ENCODE assay signal across 1 cellular context in the genomic region with DNA sequence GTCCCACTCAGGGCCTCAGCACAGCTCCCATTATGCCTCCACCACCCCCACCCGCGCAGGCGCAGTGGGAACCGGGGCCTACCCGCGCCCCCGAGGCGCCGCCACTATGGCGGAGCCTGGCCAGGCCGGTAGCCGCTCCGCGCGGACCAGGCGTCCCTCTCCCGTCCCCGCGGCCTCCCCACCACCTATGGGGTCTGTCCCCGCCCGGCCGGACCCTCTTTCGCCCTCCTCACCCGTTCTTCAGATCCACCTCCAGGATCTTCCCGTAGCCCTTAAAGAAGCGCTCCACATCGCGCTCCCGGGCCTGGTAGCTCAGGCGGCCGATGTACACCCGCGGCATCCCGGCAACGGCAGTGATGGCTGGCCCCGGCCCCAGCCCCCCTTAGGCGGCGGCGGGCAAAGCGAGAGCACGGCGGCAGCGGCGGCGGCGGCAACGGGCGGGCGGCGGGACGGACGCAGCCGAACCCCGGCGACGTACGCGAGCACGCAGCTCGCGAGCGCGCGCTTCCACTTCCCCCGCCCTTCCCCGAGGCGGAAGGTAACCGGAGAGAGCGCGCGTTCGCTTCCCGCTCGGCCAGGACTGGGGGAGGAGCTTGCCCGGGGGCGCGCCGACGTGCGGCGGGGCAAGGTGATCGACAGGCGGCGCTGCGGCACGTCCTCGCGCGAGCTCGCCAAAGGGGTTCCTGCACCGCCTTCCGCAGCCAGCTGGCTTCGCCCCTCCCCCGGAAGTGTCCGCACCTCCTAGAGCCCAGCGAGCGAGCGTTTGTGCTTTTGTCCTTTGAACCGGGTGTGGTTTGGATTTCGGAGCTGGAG.
TF ChIP-seq lines count a peak whose summit lies in the region.

A gene (minus strand): TSS at position 488 of the 813 bp plus-strand sequence. CDS start 148 bp downstream, at position 340.

TF ChIP-seq in K562, 482 proteins besides CTCF, POLR2A, EP300 and RAD21 (continued from another document and continues in another):
- TF ChIP-seq TAF1 (IDR thresholded peaks at IDR 0.05; ENCODE audit: control insufficient read depth, extremely low read depth, insufficient read depth, low read length, severe bottlenecking) (peak; percentile 88), ELF4 (CRISPR knock-in tag; IDR thresholded peaks at IDR 0.05) (0 out of 2 replicates have a peak, but pooled peaks have one; percentile 66), TAF7 (tag; IDR thresholded peaks at IDR 0.05) (peak; percentile 92), ZFX (CRISPR knock-in tag; IDR thresholded peaks at IDR 0.05) (peak; percentile 100), XRCC3 (IDR thresholded peaks at IDR 0.05) (no peak), ZNF274 (IDR thresholded peaks at IDR 0.05; ENCODE audit: borderline replicate concordance, low read depth, low read length) (no peak), MEF2D (tag; conservative IDR thresholded peaks at IDR 0.05; ENCODE audit: low read depth) (no peak; the same call in 1 of the 2 replicates), MTF1 (CRISPR knock-in tag; IDR thresholded peaks at IDR 0.05; ENCODE audit: borderline replicate concordance) (no peak), TARDBP (IDR thresholded peaks at IDR 0.05) (peak; percentile 50; the same call in 1 of the 2 replicates), SUPT5H (IDR thresholded peaks at IDR 0.05) (peak; percentile 90), SRF (CRISPR knock-in tag; IDR thresholded peaks at IDR 0.05) (no peak), NFE2 (IDR thresholded peaks at IDR 0.05; ENCODE audit: low read depth) (0 out of 2 replicates have a peak, but pooled peaks have one; percentile 13), PHTF2 (CRISPR knock-in tag; IDR thresholded peaks at IDR 0.05) (no peak), ZNF444 (CRISPR knock-in tag; IDR thresholded peaks at IDR 0.05) (no peak), NBN (IDR thresholded peaks at IDR 0.05; ENCODE audit: low read depth) (peak; percentile 87), TRIM24 (IDR thresholded peaks at IDR 0.05) (peak in 1 of 2 experiments; percentile 73; a peak in 2 of 4 replicates), PCBP2 (IDR thresholded peaks at IDR 0.05; ENCODE audit: low read depth, low read length, poor library complexity, severe bottlenecking) (no peak), CBX3 (IDR thresholded peaks at IDR 0.05; ENCODE audit: borderline replicate concordance in 1 of 2, low read length in 2 of 2) (peak in 1 of 2 experiments; percentile 70; a peak in 1 of 3 replicates), MCM7 (IDR thresholded peaks at IDR 0.05) (no peak), KAT7 (CRISPR knock-in tag; IDR thresholded peaks at IDR 0.05; ENCODE audit: borderline replicate concordance) (peak; percentile 99; the same call in 1 of the 2 replicates), CHD2 (IDR thresholded peaks at IDR 0.05; ENCODE audit: low read depth, low read length) (peak; percentile 93)
- TF ChIP-seq, protein P1, sequence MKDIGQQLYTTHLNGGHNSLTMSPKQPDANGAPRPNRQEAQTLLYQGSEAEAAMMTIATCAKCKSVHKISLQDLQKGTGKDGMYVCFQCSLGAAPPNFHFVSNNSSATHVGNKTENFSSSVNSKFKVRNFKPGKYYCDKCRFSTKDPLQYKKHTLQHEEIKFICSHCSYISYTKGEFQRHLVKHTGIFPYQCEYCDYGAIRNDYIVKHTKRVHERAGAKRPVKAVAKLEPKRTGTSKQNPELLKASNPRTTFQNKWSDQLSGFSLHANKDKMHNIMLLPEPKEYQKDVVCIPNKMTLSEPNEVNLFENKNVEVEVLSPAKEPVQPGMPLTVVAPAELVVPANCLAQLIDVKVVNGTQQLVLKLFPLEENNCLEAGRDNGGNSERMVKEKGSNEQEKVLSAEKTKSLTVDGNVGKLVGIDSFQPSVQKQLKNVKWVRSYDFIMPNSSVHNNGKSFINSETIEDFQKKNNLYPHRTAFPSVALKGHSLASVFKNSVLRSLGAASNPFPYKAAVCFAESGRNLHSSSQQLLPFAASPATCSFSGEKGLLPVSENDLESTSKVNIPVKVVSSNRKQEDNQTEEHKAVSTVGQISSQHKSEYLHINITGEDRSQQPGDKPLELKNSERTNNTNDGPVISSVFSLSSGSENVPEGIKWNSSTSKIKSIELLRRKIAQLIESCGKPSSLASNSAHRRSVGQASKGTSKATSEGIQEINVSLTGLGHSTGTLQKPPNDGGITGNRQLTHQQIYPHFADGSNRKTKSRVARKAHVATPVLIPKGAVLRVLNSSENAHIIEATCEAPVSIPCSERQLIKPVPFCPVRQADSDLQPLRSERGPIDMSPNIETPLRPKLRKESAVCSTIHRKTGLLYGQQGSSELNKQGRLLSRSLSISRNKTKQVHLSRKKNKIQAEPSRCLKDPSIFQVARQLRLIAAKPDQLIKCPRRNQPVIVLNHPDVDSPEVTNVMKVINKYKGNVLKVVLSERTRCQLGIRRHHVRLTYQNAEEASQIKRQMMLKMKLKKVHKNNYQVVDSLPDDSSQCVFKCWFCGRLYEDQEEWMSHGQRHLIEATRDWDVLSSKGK (CRISPR knock-in tag; IDR thresholded peaks at IDR 0.05): no peak
- TF ChIP-seq, protein P2, sequence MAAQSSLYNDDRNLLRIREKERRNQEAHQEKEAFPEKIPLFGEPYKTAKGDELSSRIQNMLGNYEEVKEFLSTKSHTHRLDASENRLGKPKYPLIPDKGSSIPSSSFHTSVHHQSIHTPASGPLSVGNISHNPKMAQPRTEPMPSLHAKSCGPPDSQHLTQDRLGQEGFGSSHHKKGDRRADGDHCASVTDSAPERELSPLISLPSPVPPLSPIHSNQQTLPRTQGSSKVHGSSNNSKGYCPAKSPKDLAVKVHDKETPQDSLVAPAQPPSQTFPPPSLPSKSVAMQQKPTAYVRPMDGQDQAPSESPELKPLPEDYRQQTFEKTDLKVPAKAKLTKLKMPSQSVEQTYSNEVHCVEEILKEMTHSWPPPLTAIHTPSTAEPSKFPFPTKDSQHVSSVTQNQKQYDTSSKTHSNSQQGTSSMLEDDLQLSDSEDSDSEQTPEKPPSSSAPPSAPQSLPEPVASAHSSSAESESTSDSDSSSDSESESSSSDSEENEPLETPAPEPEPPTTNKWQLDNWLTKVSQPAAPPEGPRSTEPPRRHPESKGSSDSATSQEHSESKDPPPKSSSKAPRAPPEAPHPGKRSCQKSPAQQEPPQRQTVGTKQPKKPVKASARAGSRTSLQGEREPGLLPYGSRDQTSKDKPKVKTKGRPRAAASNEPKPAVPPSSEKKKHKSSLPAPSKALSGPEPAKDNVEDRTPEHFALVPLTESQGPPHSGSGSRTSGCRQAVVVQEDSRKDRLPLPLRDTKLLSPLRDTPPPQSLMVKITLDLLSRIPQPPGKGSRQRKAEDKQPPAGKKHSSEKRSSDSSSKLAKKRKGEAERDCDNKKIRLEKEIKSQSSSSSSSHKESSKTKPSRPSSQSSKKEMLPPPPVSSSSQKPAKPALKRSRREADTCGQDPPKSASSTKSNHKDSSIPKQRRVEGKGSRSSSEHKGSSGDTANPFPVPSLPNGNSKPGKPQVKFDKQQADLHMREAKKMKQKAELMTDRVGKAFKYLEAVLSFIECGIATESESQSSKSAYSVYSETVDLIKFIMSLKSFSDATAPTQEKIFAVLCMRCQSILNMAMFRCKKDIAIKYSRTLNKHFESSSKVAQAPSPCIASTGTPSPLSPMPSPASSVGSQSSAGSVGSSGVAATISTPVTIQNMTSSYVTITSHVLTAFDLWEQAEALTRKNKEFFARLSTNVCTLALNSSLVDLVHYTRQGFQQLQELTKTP (IDR thresholded peaks at IDR 0.05; ENCODE audit: low read depth in 1 of 2, partially characterized antibody in 2 of 2): no peak
- TF ChIP-seq, protein P3, sequence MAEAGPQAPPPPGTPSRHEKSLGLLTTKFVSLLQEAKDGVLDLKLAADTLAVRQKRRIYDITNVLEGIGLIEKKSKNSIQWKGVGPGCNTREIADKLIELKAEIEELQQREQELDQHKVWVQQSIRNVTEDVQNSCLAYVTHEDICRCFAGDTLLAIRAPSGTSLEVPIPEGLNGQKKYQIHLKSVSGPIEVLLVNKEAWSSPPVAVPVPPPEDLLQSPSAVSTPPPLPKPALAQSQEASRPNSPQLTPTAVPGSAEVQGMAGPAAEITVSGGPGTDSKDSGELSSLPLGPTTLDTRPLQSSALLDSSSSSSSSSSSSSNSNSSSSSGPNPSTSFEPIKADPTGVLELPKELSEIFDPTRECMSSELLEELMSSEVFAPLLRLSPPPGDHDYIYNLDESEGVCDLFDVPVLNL (CRISPR knock-in tag; IDR thresholded peaks at IDR 0.05; ENCODE audit: low read depth): no peak; the same call in none of the 2 replicates
- TF ChIP-seq, protein P4, sequence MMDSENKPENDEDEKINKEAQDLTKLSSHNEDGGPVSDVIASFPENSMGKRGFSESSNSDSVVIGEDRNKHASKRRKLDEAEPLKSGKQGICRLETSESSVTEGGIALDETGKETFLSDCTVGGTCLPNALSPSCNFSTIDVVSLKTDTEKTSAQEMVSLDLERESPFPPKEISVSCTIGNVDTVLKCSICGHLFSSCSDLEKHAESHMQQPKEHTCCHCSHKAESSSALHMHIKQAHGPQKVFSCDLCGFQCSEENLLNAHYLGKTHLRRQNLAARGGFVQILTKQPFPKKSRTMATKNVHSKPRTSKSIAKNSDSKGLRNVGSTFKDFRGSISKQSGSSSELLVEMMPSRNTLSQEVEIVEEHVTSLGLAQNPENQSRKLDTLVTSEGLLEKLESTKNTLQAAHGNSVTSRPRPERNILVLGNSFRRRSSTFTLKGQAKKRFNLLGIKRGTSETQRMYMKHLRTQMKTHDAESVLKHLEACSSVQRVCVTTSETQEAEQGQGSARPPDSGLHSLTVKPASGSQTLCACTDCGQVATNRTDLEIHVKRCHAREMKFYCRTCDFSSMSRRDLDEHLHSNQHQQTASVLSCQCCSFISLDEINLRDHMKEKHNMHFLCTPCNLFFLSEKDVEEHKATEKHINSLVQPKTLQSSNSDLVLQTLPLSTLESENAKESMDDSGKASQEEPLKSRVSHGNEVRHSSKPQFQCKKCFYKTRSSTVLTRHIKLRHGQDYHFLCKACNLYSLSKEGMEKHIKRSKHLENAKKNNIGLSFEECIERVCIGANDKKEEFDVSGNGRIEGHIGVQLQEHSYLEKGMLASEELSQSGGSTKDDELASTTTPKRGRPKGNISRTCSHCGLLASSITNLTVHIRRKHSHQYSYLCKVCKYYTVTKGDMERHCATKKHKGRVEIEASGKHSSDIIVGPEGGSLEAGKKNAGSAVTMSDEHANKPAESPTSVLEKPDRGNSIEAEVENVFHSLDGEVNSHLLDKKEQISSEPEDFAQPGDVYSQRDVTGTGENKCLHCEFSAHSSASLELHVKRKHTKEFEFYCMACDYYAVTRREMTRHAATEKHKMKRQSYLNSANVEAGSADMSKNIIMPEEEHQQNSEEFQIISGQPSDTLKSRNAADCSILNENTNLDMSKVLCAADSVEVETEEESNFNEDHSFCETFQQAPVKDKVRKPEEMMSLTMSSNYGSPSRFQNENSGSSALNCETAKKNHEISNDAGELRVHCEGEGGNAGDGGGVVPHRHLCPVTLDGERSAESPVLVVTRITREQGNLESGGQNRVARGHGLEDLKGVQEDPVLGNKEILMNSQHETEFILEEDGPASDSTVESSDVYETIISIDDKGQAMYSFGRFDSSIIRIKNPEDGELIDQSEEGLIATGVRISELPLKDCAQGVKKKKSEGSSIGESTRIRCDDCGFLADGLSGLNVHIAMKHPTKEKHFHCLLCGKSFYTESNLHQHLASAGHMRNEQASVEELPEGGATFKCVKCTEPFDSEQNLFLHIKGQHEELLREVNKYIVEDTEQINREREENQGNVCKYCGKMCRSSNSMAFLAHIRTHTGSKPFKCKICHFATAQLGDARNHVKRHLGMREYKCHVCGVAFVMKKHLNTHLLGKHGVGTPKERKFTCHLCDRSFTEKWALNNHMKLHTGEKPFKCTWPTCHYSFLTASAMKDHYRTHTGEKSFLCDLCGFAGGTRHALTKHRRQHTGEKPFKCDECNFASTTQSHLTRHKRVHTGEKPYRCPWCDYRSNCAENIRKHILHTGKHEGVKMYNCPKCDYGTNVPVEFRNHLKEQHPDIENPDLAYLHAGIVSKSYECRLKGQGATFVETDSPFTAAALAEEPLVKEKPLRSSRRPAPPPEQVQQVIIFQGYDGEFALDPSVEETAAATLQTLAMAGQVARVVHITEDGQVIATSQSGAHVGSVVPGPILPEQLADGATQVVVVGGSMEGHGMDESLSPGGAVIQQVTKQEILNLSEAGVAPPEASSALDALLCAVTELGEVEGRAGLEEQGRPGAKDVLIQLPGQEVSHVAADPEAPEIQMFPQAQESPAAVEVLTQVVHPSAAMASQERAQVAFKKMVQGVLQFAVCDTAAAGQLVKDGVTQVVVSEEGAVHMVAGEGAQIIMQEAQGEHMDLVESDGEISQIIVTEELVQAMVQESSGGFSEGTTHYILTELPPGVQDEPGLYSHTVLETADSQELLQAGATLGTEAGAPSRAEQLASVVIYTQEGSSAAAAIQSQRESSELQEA (IDR thresholded peaks at IDR 0.05; ENCODE audit: low read depth): no peak
- TF ChIP-seq, protein P5, sequence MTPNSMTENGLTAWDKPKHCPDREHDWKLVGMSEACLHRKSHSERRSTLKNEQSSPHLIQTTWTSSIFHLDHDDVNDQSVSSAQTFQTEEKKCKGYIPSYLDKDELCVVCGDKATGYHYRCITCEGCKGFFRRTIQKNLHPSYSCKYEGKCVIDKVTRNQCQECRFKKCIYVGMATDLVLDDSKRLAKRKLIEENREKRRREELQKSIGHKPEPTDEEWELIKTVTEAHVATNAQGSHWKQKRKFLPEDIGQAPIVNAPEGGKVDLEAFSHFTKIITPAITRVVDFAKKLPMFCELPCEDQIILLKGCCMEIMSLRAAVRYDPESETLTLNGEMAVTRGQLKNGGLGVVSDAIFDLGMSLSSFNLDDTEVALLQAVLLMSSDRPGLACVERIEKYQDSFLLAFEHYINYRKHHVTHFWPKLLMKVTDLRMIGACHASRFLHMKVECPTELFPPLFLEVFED (CRISPR knock-in tag; conservative IDR thresholded peaks at IDR 0.05): 0 out of 2 replicates have a peak, but pooled peaks have one; percentile 58
- TF ChIP-seq, protein P6, sequence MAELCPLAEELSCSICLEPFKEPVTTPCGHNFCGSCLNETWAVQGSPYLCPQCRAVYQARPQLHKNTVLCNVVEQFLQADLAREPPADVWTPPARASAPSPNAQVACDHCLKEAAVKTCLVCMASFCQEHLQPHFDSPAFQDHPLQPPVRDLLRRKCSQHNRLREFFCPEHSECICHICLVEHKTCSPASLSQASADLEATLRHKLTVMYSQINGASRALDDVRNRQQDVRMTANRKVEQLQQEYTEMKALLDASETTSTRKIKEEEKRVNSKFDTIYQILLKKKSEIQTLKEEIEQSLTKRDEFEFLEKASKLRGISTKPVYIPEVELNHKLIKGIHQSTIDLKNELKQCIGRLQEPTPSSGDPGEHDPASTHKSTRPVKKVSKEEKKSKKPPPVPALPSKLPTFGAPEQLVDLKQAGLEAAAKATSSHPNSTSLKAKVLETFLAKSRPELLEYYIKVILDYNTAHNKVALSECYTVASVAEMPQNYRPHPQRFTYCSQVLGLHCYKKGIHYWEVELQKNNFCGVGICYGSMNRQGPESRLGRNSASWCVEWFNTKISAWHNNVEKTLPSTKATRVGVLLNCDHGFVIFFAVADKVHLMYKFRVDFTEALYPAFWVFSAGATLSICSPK (IDR thresholded peaks at IDR 0.05; ENCODE audit: borderline replicate concordance): no peak
- TF ChIP-seq, protein P7, sequence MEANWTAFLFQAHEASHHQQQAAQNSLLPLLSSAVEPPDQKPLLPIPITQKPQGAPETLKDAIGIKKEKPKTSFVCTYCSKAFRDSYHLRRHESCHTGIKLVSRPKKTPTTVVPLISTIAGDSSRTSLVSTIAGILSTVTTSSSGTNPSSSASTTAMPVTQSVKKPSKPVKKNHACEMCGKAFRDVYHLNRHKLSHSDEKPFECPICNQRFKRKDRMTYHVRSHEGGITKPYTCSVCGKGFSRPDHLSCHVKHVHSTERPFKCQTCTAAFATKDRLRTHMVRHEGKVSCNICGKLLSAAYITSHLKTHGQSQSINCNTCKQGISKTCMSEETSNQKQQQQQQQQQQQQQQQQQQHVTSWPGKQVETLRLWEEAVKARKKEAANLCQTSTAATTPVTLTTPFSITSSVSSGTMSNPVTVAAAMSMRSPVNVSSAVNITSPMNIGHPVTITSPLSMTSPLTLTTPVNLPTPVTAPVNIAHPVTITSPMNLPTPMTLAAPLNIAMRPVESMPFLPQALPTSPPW (CRISPR knock-in tag; IDR thresholded peaks at IDR 0.05): peak; percentile 91
